In the genomic region with DNA sequence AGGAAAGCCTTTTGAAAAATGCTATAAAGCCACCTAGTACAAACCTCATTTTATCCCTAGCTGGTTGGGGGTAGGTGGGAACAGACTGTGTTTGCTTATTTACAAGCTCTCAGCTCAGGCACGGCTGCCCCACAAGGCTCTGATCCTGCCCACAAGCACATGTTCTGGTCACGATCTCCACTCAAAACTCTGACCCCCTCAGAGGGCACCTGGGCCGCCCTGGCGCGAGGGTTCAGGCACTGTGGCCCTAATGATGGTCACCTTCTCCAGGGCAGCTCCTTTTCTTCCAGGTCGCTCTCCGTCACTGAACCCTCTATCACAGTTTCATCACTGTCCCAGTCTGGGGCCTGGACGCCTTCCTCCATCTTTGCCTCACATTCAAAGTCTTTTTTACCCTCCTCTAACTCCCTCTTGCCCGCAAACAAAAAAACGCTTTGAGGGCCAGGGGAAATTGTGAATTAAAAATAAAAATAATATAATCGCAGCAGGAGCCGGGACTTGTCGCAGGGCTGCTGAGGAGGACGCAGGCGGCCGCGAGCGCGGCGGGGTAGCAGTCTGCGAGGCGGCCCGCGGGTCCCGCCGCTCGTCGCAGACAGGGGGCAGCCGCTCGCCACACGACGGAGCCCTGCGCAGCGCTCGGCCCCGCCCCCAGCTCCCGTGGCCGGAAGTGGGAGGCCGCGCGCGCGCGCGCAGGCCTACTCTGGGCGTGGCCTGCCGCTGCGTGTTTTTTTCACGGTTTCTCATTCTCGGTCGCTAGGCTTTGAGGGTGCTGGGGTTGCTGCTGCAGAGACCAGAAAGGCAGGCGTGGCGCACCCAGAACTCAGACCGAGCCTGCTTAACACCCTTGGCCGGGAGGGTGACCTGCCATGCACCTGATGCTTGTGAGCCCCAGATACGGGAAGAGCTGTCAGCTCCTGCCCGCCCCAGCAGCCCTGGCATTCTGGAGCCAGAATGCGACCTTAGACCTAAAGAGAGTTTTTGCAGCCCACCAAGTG, we compare ENCODE assay signal across 8 cellular contexts. TPM values are rescaled to one million over a fixed set of nuclear protein-coding genes. Genes with fewer than 3 reads are reported as not detected.
DNase-seq lines count a peak whose midpoint lies in the region; ATAC-seq, FAIRE-seq and TF ChIP-seq lines count a peak whose summit lies in the region.

A gene with protein sequence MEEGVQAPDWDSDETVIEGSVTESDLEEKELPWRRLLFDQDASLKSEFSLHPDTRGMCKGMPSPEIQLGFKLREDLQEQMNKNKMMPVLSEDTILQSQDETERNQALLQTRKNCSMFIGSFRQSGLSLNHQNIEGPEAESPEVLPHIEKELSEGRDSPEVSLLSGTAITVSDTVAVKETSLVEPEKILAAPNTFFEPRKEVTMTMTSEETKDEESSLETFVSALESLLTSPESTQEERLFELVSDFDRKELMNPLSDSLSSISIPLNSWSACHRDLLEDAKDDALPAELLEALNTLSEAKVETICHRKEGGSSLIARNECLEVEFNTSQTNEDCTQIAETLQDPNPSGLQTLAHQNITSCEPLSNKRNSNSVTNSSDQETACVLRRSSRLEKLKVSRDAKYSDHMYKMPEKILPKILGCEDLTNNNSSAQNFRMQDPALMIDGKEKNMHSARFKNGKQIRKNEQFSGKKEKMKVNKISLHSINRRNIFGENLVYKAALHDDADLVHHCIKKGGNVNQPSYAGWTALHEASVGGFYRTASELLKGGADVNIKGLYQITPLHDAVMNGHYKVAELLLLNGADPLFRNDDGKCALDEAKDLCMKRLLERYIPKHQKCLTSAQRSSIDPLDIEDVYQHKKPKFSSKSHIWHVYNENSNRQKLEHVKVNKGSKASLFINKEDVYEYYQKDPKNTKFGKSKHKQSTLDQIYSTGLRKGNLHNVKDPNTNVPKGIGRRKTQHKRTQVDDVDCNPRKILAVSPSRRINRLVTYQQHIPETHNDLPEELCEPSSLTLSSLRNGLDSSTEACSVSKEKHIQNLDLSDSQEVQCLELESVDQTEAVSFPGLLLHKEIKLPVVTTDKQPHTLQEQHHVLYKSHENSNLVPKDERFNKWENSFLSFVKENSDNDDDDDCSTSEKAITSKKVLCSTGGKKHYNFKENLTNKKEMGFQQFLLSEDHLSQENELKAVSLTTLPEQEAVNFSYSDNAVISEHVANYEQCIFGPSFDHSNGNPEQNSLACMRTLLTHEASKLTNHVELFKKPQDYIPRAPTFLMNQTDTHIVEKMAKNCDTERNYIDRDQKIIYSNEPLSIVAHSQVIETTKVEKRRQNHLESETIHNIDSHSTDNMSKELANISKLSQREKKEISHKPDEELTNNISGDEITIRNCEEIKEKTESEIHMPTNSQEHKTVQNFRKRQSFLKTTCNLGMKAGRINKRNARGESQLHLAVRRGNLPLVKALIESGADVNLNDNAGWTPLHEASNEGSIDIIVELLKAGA (N-terminal part only) (minus strand): TSS at position 557 of the 995 bp plus-strand sequence. CDS start 192 bp downstream, at position 365.

- peaks cover 29% of the 10 kb centered on the region for H3K4me1 ChIP-seq in keratinocyte (ENCODE audit: control insufficient read depth, extremely low read depth, insufficient read depth, low read length)

- H3K9me3 ChIP-seq in keratinocyte (ENCODE audit: control insufficient read depth, low read depth, low read length) = no peaks in the 10 kb centered on the region

- peak within 1 kb of the TSS; percentile 92 for H2AFZ ChIP-seq in keratinocyte (ENCODE audit: control insufficient read depth, low read length)

- H3K4me2 ChIP-seq in keratinocyte (ENCODE audit: control insufficient read depth, extremely low read depth, insufficient read depth, low read depth, low read length) = peak within 1 kb of the TSS; percentile 87

- H4K20me1 ChIP-seq in keratinocyte (ENCODE audit: control insufficient read depth, extremely low read depth, insufficient read depth, low read length) = no peaks in the 10 kb centered on the region

- H3K27ac ChIP-seq in keratinocyte (ENCODE audit: control insufficient read depth, insufficient read depth, low read length) = peak within 1 kb of the TSS; percentile 42

- DNase-seq in AG08396 (ENCODE audit: low spot score) (peak; percentile 94), NCI-H2227 (lab: John Stamatoyannopoulos, UW; ENCODE audit: unreplicated experiment) (peak; percentile 88), keratinocyte (ENCODE audit: low read depth, low spot score) (peak; percentile 23)
- peak; percentile 79 to 90 (median 82) for DNase-seq in activated CD4-positive, CD25-positive, alpha-beta regulatory T cell (lab: John Stamatoyannopoulos, UW)
- peak; percentile 89 for DNase-seq in central memory CD4-positive, alpha-beta T cell
- DNase-seq in stimulated activated CD4-positive, alpha-beta T cell treated with anti-CD3 and anti-CD28 coated beads, Interleukin-12 subunit alpha, Interleukin-12 subunit beta, amount 100 ng/mL, for 48 hours (ENCODE audit: low read depth in 2 of 3, low spot score in 1 of 3) = peak; percentile 68 to 85 (median 78)

- no peaks in the 10 kb centered on the region for H3K27me3 ChIP-seq in keratinocyte (ENCODE audit: control insufficient read depth, extremely low read depth, insufficient read depth, low read length)

- dilution Hi-C loops in keratinocyte (cut with MboI; ENCODE audit: extremely low pct_ligation_motif_present, low sequenced_read_pairs) = no loop called here

- FAIRE-seq in keratinocyte (lab: Jason Lieb, UNC) = no peak

- ATAC-seq in GM18868 (IDR thresholded peaks at IDR 0.05; ENCODE audit: unreplicated experiment) (peak; percentile 99), HG03103 (IDR thresholded peaks at IDR 0.05; ENCODE audit: low read depth, unreplicated experiment) (peak; percentile 98)

- H3K9me1 ChIP-seq in keratinocyte (ENCODE audit: control insufficient read depth, extremely low read depth, insufficient read depth, low read length) = no peaks in the 10 kb centered on the region

- H3K36me3 ChIP-seq in keratinocyte (ENCODE audit: control insufficient read depth in 2 of 2, extremely low read depth in 1 of 2, insufficient read depth in 2 of 2, low read length in 2 of 2) = no peaks in the 10 kb centered on the region

- peak; percentile 53 to 86 (median 66) for TF ChIP-seq CTCF in keratinocyte (optimal IDR thresholded peaks at IDR 0.05 in 1 of 3, IDR thresholded peaks at IDR 0.05 in 1 of 3, conservative IDR thresholded peaks at IDR 0.05 in 1 of 3; ENCODE audit: extremely low read depth in 1 of 3, insufficient read depth in 2 of 3, low read length in 3 of 3)

- H3K9ac ChIP-seq in keratinocyte (ENCODE audit: control insufficient read depth, extremely low read depth, insufficient read depth, low read length) = peak within 1 kb of the TSS; percentile 70

- no peaks in the 10 kb centered on the region for H3K79me2 ChIP-seq in keratinocyte (ENCODE audit: control insufficient read depth, insufficient read depth, low read length)

- H3K4me3 ChIP-seq in keratinocyte (ENCODE audit: control insufficient read depth in 2 of 3, extremely low read depth in 1 of 3, insufficient read depth in 2 of 3, low read depth in 1 of 3, low read length in 3 of 3) = peak within 1 kb of the TSS; percentile 43 to 64 (median 50)

RNA-seq across cellular contexts. Expression of the gene that starts here (rescaled TPM):
- 0.03 to 0.18 TPM (median 0.12 TPM) in 3 replicates for polyA plus RNA-seq in keratinocyte
- polyA plus RNA-seq in keratinocyte (2011; ENCODE audit: low read depth) = 0.17 TPM
- 0.03 and 0.09 TPM in 2 replicates for polyA plus RNA-seq in keratinocyte (2011; cell fraction: cytosol; rRNA removed)
- polyA plus RNA-seq in keratinocyte (2011; cell fraction: nucleus; rRNA removed) = 0.20 and 0.22 TPM in 2 replicates
- 0.05 and 0.10 TPM in 2 replicates for polyA plus RNA-seq in keratinocyte (2012; ENCODE audit: low replicate concordance)
- 0.16 TPM in 1 of 3 replicates, not detected in the others for polyA minus RNA-seq in keratinocyte
- not detected for polyA minus RNA-seq in keratinocyte (2011; cell fraction: cytosol; rRNA and poly(A)+ RNA removed)
- polyA minus RNA-seq in keratinocyte (2011; cell fraction: nucleus; rRNA and poly(A)+ RNA removed) = 0.39 TPM in 1 of 2 replicates, not detected in the other

Comparison
In these comparisons a context has a peak if more than half of its experiments do, and no peak if none do; other contexts are left out.
1. Peak in every context shown above with its lines: DNase-seq, ATAC-seq, H3K4me3 ChIP-seq and H3K27ac ChIP-seq.
2. Peak in DNase-seq, H3K4me3 ChIP-seq, H3K27ac ChIP-seq, H3K9ac ChIP-seq and H3K4me2 ChIP-seq in keratinocyte; RNA of the gene not detected or under 1 TPM.
3. DNase-seq: peak in every context shown above with its lines; median percentile 94 in AG08396; 89 in central memory CD4-positive, alpha-beta T cell; 88 in NCI-H2227; 82 in activated CD4-positive, CD25-positive, alpha-beta regulatory T cell; 78 in stimulated activated CD4-positive, alpha-beta T cell treated with anti-CD3 and anti-CD28 coated beads, Interleukin-12 subunit alpha, Interleukin-12 subunit beta, amount 100 ng/mL, for 48 hours; 23 in keratinocyte.